Comparison of ENCODE assay signal across 8 cellular contexts in the genomic region with DNA sequence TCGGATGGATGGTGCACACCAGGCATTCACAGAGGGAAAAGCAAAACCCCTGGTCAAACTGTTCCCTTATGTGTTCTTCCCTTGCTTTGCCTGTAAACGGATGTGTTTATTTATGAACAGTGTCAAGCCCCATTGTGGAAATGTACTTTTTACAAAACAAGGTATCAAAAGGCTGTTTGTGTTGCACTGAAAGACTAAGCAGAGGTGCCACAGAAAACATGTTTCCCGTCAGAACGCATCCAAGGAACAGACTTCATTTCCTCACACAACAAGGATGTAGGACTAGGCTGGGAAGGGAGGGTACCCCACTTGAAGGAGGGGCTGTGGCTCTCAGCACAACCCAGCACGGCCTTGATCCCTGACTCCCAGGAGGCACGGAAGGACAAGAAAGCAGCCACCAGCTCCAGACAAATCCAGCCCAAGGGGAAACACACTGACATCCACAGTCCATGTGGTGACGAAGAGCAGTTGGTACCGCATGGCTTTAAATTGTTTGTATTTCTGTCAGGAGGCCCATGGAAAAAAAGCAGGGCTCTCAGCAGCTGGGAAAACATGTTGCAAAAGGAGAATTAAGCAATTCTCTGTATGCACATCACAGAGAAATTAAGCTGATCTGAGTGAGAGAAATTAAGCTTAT.
DNase-seq lines count a peak whose midpoint lies in the region; ATAC-seq, FAIRE-seq and TF ChIP-seq lines count a peak whose summit lies in the region.

No MANE protein-coding gene starts in this region.

- H3K36me3 Mint-ChIP-seq in activated naive CD8-positive, alpha-beta T cell treated with anti-CD3 and anti-CD28 coated beads for 36 hours: peaks cover 52% of the 10 kb centered on the region

- H3K9me3 ChIP-seq in stomach: no peaks in the 10 kb centered on the region

- no peaks in the 10 kb centered on the region for H3K9me3 Mint-ChIP-seq in activated naive CD8-positive, alpha-beta T cell treated with anti-CD3 and anti-CD28 coated beads for 36 hours

- H3K36me3 ChIP-seq in stomach: peaks cover 0 to 12% (median 2%) of the 10 kb centered on the region in 4 donors

- H3K27me3 Mint-ChIP-seq in activated naive CD8-positive, alpha-beta T cell treated with anti-CD3 and anti-CD28 coated beads for 36 hours: no peaks in the 10 kb centered on the region

- TF ChIP-seq EP300 in stomach (IDR thresholded peaks at IDR 0.05): peak; percentile 86

- peak overlapping the region; percentile 92 for H3K4me3 Mint-ChIP-seq in activated naive CD8-positive, alpha-beta T cell treated with anti-CD3 and anti-CD28 coated beads for 36 hours

- TF ChIP-seq CTCF in stomach (IDR thresholded peaks at IDR 0.05): no peak

- DNase-seq in HTR-8/SVneo (ENCODE audit: insufficient read length, low spot score) (no peak), iris pigment epithelial cell (ENCODE audit: low read depth) (peak; percentile 88), stomach (no peak), NCI-H2227 treated with DMSO at 0.1 percent for 48 hours (lab: John Stamatoyannopoulos, UW) (no peak), NCI-H2196 (lab: John Stamatoyannopoulos, UW; ENCODE audit: unreplicated experiment) (no peak)
- DNase-seq in activated naive CD8-positive, alpha-beta T cell treated with anti-CD3 and anti-CD28 coated beads for 36 hours: no peak

- H3K27ac ChIP-seq in stomach: peak overlapping the region; percentile 81 to 94 (median 90)

- FAIRE-seq in HTR-8/SVneo (lab: Jason Lieb, UNC): peak; percentile 38

- WGBS in stomach, 5 donors: 53 to 70% (median 58%) methylated on average over 8 of the region's 8 CpGs

- H3K4me3 ChIP-seq in stomach: peak overlapping the region in 2 of 4 donors; percentile 23 to 34

- intact Hi-C loops in stomach (cut with DNase I; ENCODE audit: low total_unique reads): no loop called here

- no peak for TF ChIP-seq POLR2A in stomach (IDR thresholded peaks at IDR 0.05)
- TF ChIP-seq POLR2A in GM18505 (IDR thresholded peaks at IDR 0.05; ENCODE audit: borderline replicate concordance, extremely low read depth, insufficient read depth, insufficient read length): no peak

- peaks cover 63 to 100% (median 93%) of the 10 kb centered on the region in 4 donors for H3K4me1 ChIP-seq in stomach

- peaks cover 96% of the 10 kb centered on the region for H3K4me1 Mint-ChIP-seq in activated naive CD8-positive, alpha-beta T cell treated with anti-CD3 and anti-CD28 coated beads for 36 hours

- H3K27me3 ChIP-seq in stomach: no peaks in the 10 kb centered on the region

- peak overlapping the region; percentile 95 for H3K27ac Mint-ChIP-seq in activated naive CD8-positive, alpha-beta T cell treated with anti-CD3 and anti-CD28 coated beads for 36 hours

- ATAC-seq in GM18505 (IDR thresholded peaks at IDR 0.05; ENCODE audit: unreplicated experiment): no peak
- ATAC-seq in GM21515 (IDR thresholded peaks at IDR 0.05; ENCODE audit: unreplicated experiment): no peak
